Comparison of ENCODE assay signal across 15 cellular contexts in the genomic region with DNA sequence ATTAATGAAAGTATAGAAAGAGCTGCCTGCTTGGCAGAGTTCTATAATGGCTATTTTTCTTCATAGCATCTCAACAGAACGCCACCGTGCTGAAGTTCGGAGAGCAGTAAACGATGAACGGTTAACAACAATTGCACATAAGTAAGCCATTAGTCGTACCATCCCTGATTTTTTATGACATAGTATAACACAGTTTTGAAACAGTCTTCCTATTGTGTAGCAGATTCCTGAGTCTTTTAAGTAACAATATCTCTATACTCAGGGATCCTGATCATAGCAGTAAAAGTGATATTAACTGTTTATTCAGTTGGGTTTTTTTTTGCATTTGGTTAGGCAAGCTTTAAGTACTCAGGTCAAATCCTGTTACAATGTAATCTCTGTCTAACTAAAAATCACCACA. TPM values are rescaled to one million over a fixed set of nuclear protein-coding genes. Genes with fewer than 3 reads are reported as not detected.
DNase-seq lines count a peak whose midpoint lies in the region; ATAC-seq and TF ChIP-seq lines count a peak whose summit lies in the region.
"Had no signal": no experiment of that assay in that cellular context is flagged by ENCODE, and none has a peak within 500 bp of the region (broad histone marks: within the 10 kb centered on the region; RNA-seq: fewer than 3 reads in every experiment).

No MANE protein-coding gene starts in this region.

- H2BK5ac ChIP-seq in H9 (ENCODE audit: insufficient read length, low read length), result no peak overlapping the region

- H3K27me3 ChIP-seq in H9 (ENCODE audit: insufficient read depth, low read length) (no peaks in the 10 kb centered on the region), PC-3 (ENCODE audit: low read length) (no peaks in the 10 kb centered on the region), BE2C (no peaks in the 10 kb centered on the region)
- H3K27me3 ChIP-seq: BLaER1 treated with 17β-estradiol and CSF1 and Interleukin-3, amounts not matched to agents 10 nM and 100 nM; SJSA1 had no signal

- H3K9ac ChIP-seq in H9 (ENCODE audit: extremely low read depth, insufficient read length, low read length) (no peak overlapping the region), PC-3 (ENCODE audit: low read length) (no peak overlapping the region)
- H3K9ac ChIP-seq: BLaER1 treated with 17β-estradiol and CSF1 and Interleukin-3, amounts not matched to agents 10 nM and 100 nM had no signal

- no peaks in the 10 kb centered on the region for H3K27me3 Mint-ChIP-seq in H9 (ENCODE audit: low read depth)
- no peaks in the 10 kb centered on the region for H3K27me3 Mint-ChIP-seq in stimulated activated naive CD8-positive, alpha-beta T cell treated with anti-CD3 and anti-CD28 coated beads, Interleukin-15, amount 100 ng/mL, for 72 hours

- H3K36me3 ChIP-seq in PC-3 (ENCODE audit: low read depth, low read length) (peaks cover 60% of the 10 kb centered on the region; the same call in 1 of the 2 replicates), BE2C (peaks cover 12% of the 10 kb centered on the region)

- no peaks in the 10 kb centered on the region for H3K23me2 ChIP-seq in H9 (ENCODE audit: insufficient read length, low read depth, low read length, poor library complexity, severe bottlenecking)

- peaks cover 79 to 88% of the 10 kb centered on the region in 2 experiments for H3K4me1 Mint-ChIP-seq in H9
- H3K4me1 Mint-ChIP-seq in stimulated activated naive CD8-positive, alpha-beta T cell treated with anti-CD3 and anti-CD28 coated beads, Interleukin-15, amount 100 ng/mL, for 72 hours, result peaks cover 12% of the 10 kb centered on the region

- no peaks in the 10 kb centered on the region for H3K9me3 Mint-ChIP-seq in H9
- no peaks in the 10 kb centered on the region for H3K9me3 Mint-ChIP-seq in stimulated activated naive CD8-positive, alpha-beta T cell treated with anti-CD3 and anti-CD28 coated beads, Interleukin-15, amount 100 ng/mL, for 72 hours

- H3K27ac ChIP-seq in H9 (ENCODE audit: insufficient read length, low read depth, low read length) (no peak overlapping the region), PC-3 (ENCODE audit: low read length) (no peak overlapping the region)
- H3K27ac ChIP-seq: BLaER1 treated with 17β-estradiol and CSF1 and Interleukin-3, amounts not matched to agents 10 nM and 100 nM; SJSA1 had no signal

- intact Hi-C loops in PC-3 (cut with micrococcal nuclease), result no loop called here
- intact Hi-C loops in left colon (cut with DNase I, micrococcal nuclease), result no loop called here

- H3K79me1 ChIP-seq in H9 (ENCODE audit: insufficient read depth, low read depth, low read length, poor library complexity, severe bottlenecking), result no peaks in the 10 kb centered on the region

- no peak overlapping the region for H3K14ac ChIP-seq in H9 (ENCODE audit: insufficient read depth, low read length)

- H3K27ac Mint-ChIP-seq in H9, result peak overlapping the region; percentile 87 to 98 (median 89); a peak in 6 of 7 replicates
- H3K27ac Mint-ChIP-seq in stimulated activated naive CD8-positive, alpha-beta T cell treated with anti-CD3 and anti-CD28 coated beads, Interleukin-15, amount 100 ng/mL, for 72 hours, result no peak overlapping the region

- H2AK5ac ChIP-seq in H9 (ENCODE audit: insufficient read length, low read length), result no peak overlapping the region

- H4K8ac ChIP-seq in H9 (replicated peaks; ENCODE audit: insufficient read length, low read depth, low read length), result no peak overlapping the region

- no peak overlapping the region for H4K91ac ChIP-seq in H9 (ENCODE audit: insufficient read length, low read depth, low read length)

- BruUV-seq in PC-3 (replicated peaks; lab: Mats Ljungman, UMichigan), result no TSS peak

- H3K4me2 ChIP-seq in H9 (ENCODE audit: insufficient read depth, insufficient read length, low read length) (no peak overlapping the region), PC-3 (ENCODE audit: low read length) (no peak overlapping the region)
- H3K4me2 ChIP-seq: BLaER1 treated with 17β-estradiol and CSF1 and Interleukin-3, amounts not matched to agents 10 nM and 100 nM had no signal

- no peaks in the 10 kb centered on the region for H3F3A ChIP-seq in PC-3 (ENCODE audit: low read length, unreplicated experiment)

- no peak overlapping the region for H2BK120ac ChIP-seq in H9 (ENCODE audit: low read depth, low read length, poor library complexity, severe bottlenecking)

- no peak overlapping the region for H3K4me3 Mint-ChIP-seq in H9
- H3K4me3 Mint-ChIP-seq in stimulated activated naive CD8-positive, alpha-beta T cell treated with anti-CD3 and anti-CD28 coated beads, Interleukin-15, amount 100 ng/mL, for 72 hours, result no peak overlapping the region

- no peak overlapping the region for H2BK15ac ChIP-seq in H9 (ENCODE audit: low read depth, low read length)

- CTCF ChIA-PET in PC-3 (lab: Charles Lee) (no interaction called here), GM10248 (lab: Yijun Ruan, JAX) (no interaction called here)

- no peak overlapping the region for H3K23ac ChIP-seq in H9 (ENCODE audit: insufficient read length, low read depth, low read length)

- H4K20me1 ChIP-seq in H9 (ENCODE audit: control insufficient read depth, insufficient read depth, insufficient read length) (no peaks in the 10 kb centered on the region), PC-3 (ENCODE audit: low read length) (no peaks in the 10 kb centered on the region)

- ATAC-seq in PC-3, result peak; percentile 83
- ATAC-seq in left colon, result peak; percentile 97
- ATAC-seq in stimulated activated naive CD8-positive, alpha-beta T cell treated with anti-CD3 and anti-CD28 coated beads, Interleukin-15, amount 100 ng/mL, for 72 hours, result no peak
- ATAC-seq in GM19324 (IDR thresholded peaks at IDR 0.05; ENCODE audit: low FRiP score, unreplicated experiment), result no peak
- ATAC-seq: GM12878 had no signal

- no peak overlapping the region for H4K5ac ChIP-seq in H9 (ENCODE audit: insufficient read length, low read depth, low read length)

- POLR2A ChIA-PET in PC-3 (lab: Charles Lee; ENCODE audit: unreplicated experiment) (no interaction called here), GM10248 (lab: Yijun Ruan, JAX) (no interaction called here)

- H3K9me3 ChIP-seq in H9 (ENCODE audit: control insufficient read depth, low read depth, low read length), result no peaks in the 10 kb centered on the region
- no peaks in the 10 kb centered on the region for H3K9me3 ChIP-seq in PC-3 (ENCODE audit: low read length)
- H3K9me3 ChIP-seq in BE2C, result no peaks in the 10 kb centered on the region
- H3K9me3 ChIP-seq: BLaER1 treated with 17β-estradiol and CSF1 and Interleukin-3, amounts not matched to agents 10 nM and 100 nM; SJSA1 had no signal

- H3K9me2 ChIP-seq in PC-3 (replicated peaks; ENCODE audit: low read length), result no peaks in the 10 kb centered on the region

- H2AFZ ChIP-seq in H9 (ENCODE audit: low read length) (no peak overlapping the region), PC-3 (ENCODE audit: low read length) (no peak overlapping the region)

- H3K56ac ChIP-seq in H9 (ENCODE audit: insufficient read length, low read depth, low read length), result no peak overlapping the region

- H3K4me1 ChIP-seq in H9 (ENCODE audit: insufficient read depth, low read length), result no peaks in the 10 kb centered on the region; the same call in 1 of the 2 replicates
- peaks cover 19% of the 10 kb centered on the region for H3K4me1 ChIP-seq in PC-3 (ENCODE audit: insufficient read depth, low read length)
- H3K4me1 ChIP-seq in BE2C, result no peaks in the 10 kb centered on the region
- H3K4me1 ChIP-seq: BLaER1 treated with 17β-estradiol and CSF1 and Interleukin-3, amounts not matched to agents 10 nM and 100 nM had no signal

- H3T11ph ChIP-seq in H9 (ENCODE audit: low read length), result no peak overlapping the region

- no peak for DNase-seq in H9
- peak; percentile 15 for DNase-seq in PC-3
- no peak for DNase-seq in left colon
- DNase-seq in GM10248 (ENCODE audit: extremely low spot score), result no peak
- no peak for DNase-seq in stimulated activated naive CD8-positive, alpha-beta T cell treated with anti-CD3 and anti-CD28 coated beads, Interleukin-15, amount 100 ng/mL, for 72 hours
- no peak for DNase-seq in BE2C
- DNase-seq: NCI-H146; NCI-H2081 treated with DMSO at 0.1 percent for 48 hours; NCI-H2227 treated with DMSO at 0.1 percent for 48 hours; NCI-H526; NK-92 treated with Interleukin-12 subunit alpha and Interleukin-12 subunit beta, amount 100 ng/mL, for 24 hours had no signal

- H2BK12ac ChIP-seq in H9 (ENCODE audit: insufficient read length, low read depth, low read length), result no peak overlapping the region

- H3K4ac ChIP-seq in H9 (ENCODE audit: low read depth, low read length), result no peak overlapping the region

- H2BK20ac ChIP-seq in H9 (ENCODE audit: low read depth, low read length, poor library complexity, severe bottlenecking), result no peak overlapping the region

- no peaks in the 10 kb centered on the region for H3K79me2 ChIP-seq in H9 (ENCODE audit: insufficient read depth, low read length)
- peaks cover 32% of the 10 kb centered on the region for H3K79me2 ChIP-seq in PC-3 (ENCODE audit: low read length)

- H3K4me3 ChIP-seq in PC-3 (ENCODE audit: low read length), result no peak overlapping the region
- H3K4me3 ChIP-seq in BE2C (ENCODE audit: low read depth, low read length), result no peak overlapping the region
- H3K4me3 ChIP-seq: BLaER1 treated with 17β-estradiol and CSF1 and Interleukin-3, amounts not matched to agents 10 nM and 100 nM; GM12878; SJSA1 had no signal

- no peak for TF ChIP-seq CTCF in H9 (conservative IDR thresholded peaks at IDR 0.05)
- no peak for TF ChIP-seq CTCF in PC-3 (conservative IDR thresholded peaks at IDR 0.05; ENCODE audit: low read depth, low read length)
- TF ChIP-seq CTCF in GM10248 (IDR thresholded peaks at IDR 0.05; ENCODE audit: control extremely low read depth, extremely low read depth, low read depth, missing control alignments), result no peak
- TF ChIP-seq CTCF in BE2C (IDR thresholded peaks at IDR 0.05; ENCODE audit: low read depth, low read length), result no peak

- WGBS in H9 (ENCODE audit: extremely low coverage, insufficient read length, low lambda C conversion rate), result no CpG with 5 or more reads among the region's 6 CpGs

- H3K36me3 Mint-ChIP-seq in H9 (ENCODE audit: insufficient read depth in 1 of 3, low read depth in 3 of 3), result peaks cover 2 to 32% (median 26%) of the 10 kb centered on the region in 3 experiments; a peak in 6 of 7 replicates

- no peak overlapping the region for H3K18ac ChIP-seq in H9 (ENCODE audit: insufficient read length, low read depth, low read length)

RNA-seq across cellular contexts. Expression of a gene that starts 8.4 kb away (rescaled TPM):
- total RNA-seq in H9 (2021), result 26.5 and 29.3 TPM in 2 replicates
- total RNA-seq in PC-3 (2014; rRNA removed), result 33.0 and 51.1 TPM in 2 replicates
- 10 to 100 TPM; 19.5 to 19.6 TPM for total RNA-seq in left colon
- 11.8 TPM for polyA plus RNA-seq in BE2C (2012; ENCODE audit: insufficient read depth, insufficient read length, low read depth)

Comparison
In these comparisons a context has a peak if more than half of its experiments do, and no peak if none do; other contexts are left out.
1. H3K27ac Mint-ChIP-seq: peak in H9 (3 of 3); none in stimulated activated naive CD8-positive, alpha-beta T cell treated with anti-CD3 and anti-CD28 coated beads, Interleukin-15, amount 100 ng/mL, for 72 hours (0 of 2).
2. ATAC-seq: peak in PC-3 (single experiment) and left colon (single experiment); none in stimulated activated naive CD8-positive, alpha-beta T cell treated with anti-CD3 and anti-CD28 coated beads, Interleukin-15, amount 100 ng/mL, for 72 hours (single experiment) and GM19324 (single experiment).